Comparison of ENCODE assay signal across 8 cellular contexts in the genomic region with DNA sequence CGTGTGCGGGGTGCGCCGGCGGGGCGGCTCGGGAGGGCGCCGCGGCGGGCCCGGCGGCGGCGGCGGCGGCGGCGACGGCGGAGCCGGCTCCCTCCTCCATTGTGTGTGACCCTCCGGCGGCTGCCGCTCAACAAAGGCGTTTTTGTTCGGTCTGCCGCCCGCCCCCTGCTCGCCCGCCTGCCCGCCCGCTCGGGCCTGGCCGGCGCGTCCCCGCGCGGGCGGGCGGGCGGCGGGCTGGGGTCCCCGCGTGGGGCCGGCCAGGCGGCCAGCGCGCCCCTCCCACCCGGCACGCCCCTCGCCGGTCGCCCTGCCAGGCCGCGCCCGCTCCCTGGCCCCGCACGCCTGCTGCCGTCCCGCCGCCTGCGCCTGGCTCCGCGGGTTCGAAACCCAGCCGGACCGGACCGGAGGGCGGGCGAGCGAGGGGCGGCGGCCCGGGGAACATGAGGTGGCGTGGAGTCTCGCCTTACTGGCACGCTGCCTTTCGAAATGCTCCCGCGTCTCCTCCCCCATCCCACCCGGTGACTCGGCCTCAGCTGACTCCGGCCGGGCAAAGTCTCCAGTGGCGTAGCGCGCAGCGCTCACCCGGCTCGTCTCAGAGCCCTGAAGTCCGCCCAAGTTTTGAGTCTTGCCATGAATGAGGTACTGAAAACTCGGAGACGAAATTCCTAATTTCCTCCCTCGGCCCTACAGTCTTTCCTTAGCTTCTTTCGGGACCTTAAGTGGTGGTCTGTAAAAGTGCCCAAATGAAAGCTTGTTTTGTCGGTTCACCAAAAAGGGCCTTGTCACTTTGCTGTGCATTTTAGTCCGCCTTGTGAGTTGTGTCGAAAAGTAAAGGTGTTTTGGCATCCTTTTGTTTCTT. TPM values are rescaled to one million over a fixed set of nuclear protein-coding genes. Genes with fewer than 3 reads are reported as not detected.
DNase-seq lines count a peak whose midpoint lies in the region; ATAC-seq, FAIRE-seq and TF ChIP-seq lines count a peak whose summit lies in the region.

No MANE protein-coding gene starts in this region.

- TF ChIP-seq CTCF in D721Med (IDR thresholded peaks at IDR 0.05; ENCODE audit: insufficient read depth, missing control alignments) (no peak), SK-N-SH (IDR thresholded peaks at IDR 0.05) (no peak), parathyroid adenoma (IDR thresholded peaks at IDR 0.05) (no peak), tibial artery (IDR thresholded peaks at IDR 0.05) (no peak)

- intact Hi-C loops in Right ventricle myocardium superior (cut with DNase I): loop anchor here (5.0 kb wide), 1 partner anchor 47 kb away; the partner anchor contains the start of gene LEO1
- intact Hi-C loops in tibial artery (cut with DNase I; ENCODE audit: low total_unique reads): no loop called here

- DNase-seq in D721Med (ENCODE audit: insufficient read length, low spot score) (peak; percentile 58), HPDE6-E6E7 (ENCODE audit: extremely low spot score) (peak; percentile 76), SK-N-SH (peak; percentile 96), Right ventricle myocardium superior (peak; percentile 90), tibial artery (peak; percentile 87 to 95)
- peak; percentile 73 for DNase-seq in activated naive CD8-positive, alpha-beta T cell treated with anti-CD3 and anti-CD28 coated beads for 36 hours

- H3K79me2 ChIP-seq in SK-N-SH (ENCODE audit: insufficient read depth): peaks cover 50% of the 10 kb centered on the region
- peaks cover 5% of the 10 kb centered on the region for H3K79me2 ChIP-seq in parathyroid adenoma

- H4K20me1 ChIP-seq in SK-N-SH (ENCODE audit: insufficient read depth): peaks cover 30% of the 10 kb centered on the region

- FAIRE-seq in D721Med (lab: Jason Lieb, UNC): no peak

- H3K9ac ChIP-seq in SK-N-SH: peak overlapping the region; percentile 93
- peak overlapping the region; percentile 67 for H3K9ac ChIP-seq in parathyroid adenoma

- peak overlapping the region; percentile 94 for H3K4me3 Mint-ChIP-seq in activated naive CD8-positive, alpha-beta T cell treated with anti-CD3 and anti-CD28 coated beads for 36 hours

- H3K9me3 ChIP-seq in SK-N-SH: no peaks in the 10 kb centered on the region
- no peaks in the 10 kb centered on the region for H3K9me3 ChIP-seq in parathyroid adenoma (ENCODE audit: control insufficient read depth, low read length)
- no peaks in the 10 kb centered on the region for H3K9me3 ChIP-seq in tibial artery

- POLR2A ChIA-PET in SK-N-SH (lab: Yijun Ruan, JAX): interaction anchor here (0.6 to 1.2 kb wide), 4 partner anchors 9 to 160 kb away, joined by 3 to 5 read pairs (median 4); no protein-coding TSS in a partner anchor

- H3K27ac ChIP-seq in SK-N-SH (ENCODE audit: low read depth in 2 of 2, low read length in 1 of 2): peak overlapping the region; percentile 90 to 97
- H3K27ac ChIP-seq in parathyroid adenoma: peak overlapping the region; percentile 88
- H3K27ac ChIP-seq in tibial artery: peak overlapping the region; percentile 87 to 97

- peaks cover 10 to 11% of the 10 kb centered on the region in 2 experiments; a peak in 3 of 4 replicates for H3K4me1 ChIP-seq in SK-N-SH (ENCODE audit: control insufficient read depth in 1 of 2, insufficient read depth in 2 of 2, low read depth in 1 of 2, low read length in 1 of 2)
- peaks cover 8% of the 10 kb centered on the region for H3K4me1 ChIP-seq in parathyroid adenoma
- H3K4me1 ChIP-seq in tibial artery: peaks cover 0 to 35% (median 15%) of the 10 kb centered on the region in 4 donors

- H3K36me3 ChIP-seq in SK-N-SH (replicated peaks in 1 of 2; ENCODE audit: control insufficient read depth in 1 of 2, insufficient read depth in 2 of 2, low read length in 1 of 2) (no peaks in the 10 kb centered on the region), parathyroid adenoma (ENCODE audit: control insufficient read depth, insufficient read depth, low read length) (no peaks in the 10 kb centered on the region), tibial artery (no peaks in the 10 kb centered on the region)

- H3K27me3 Mint-ChIP-seq in activated naive CD8-positive, alpha-beta T cell treated with anti-CD3 and anti-CD28 coated beads for 36 hours: peaks cover 4% of the 10 kb centered on the region

- H2AFZ ChIP-seq in SK-N-SH (ENCODE audit: low read depth) (no peak overlapping the region), parathyroid adenoma (peak overlapping the region; percentile 85)

- H3K27me3 ChIP-seq in SK-N-SH (ENCODE audit: insufficient read depth) (no peaks in the 10 kb centered on the region), parathyroid adenoma (ENCODE audit: control insufficient read depth, insufficient read depth, low read length) (no peaks in the 10 kb centered on the region), tibial artery (no peaks in the 10 kb centered on the region)

- H3K4me2 ChIP-seq in SK-N-SH (peak overlapping the region; percentile 74), parathyroid adenoma (ENCODE audit: low read length) (peak overlapping the region; percentile 76)

- H3K9me3 Mint-ChIP-seq in activated naive CD8-positive, alpha-beta T cell treated with anti-CD3 and anti-CD28 coated beads for 36 hours: no peaks in the 10 kb centered on the region

- TF ChIP-seq EP300 in SK-N-SH (IDR thresholded peaks at IDR 0.05; ENCODE audit: borderline replicate concordance in 1 of 2, low read depth in 1 of 2, low read length in 1 of 2): no peak

- WGBS in SK-N-SH (ENCODE audit: low lambda C conversion rate): 2% methylated on average over 21 of the region's 100 CpGs

- no peak for TF ChIP-seq RAD21 in SK-N-SH (IDR thresholded peaks at IDR 0.05; ENCODE audit: low read length)

- peaks cover 33% of the 10 kb centered on the region for H3K4me1 Mint-ChIP-seq in activated naive CD8-positive, alpha-beta T cell treated with anti-CD3 and anti-CD28 coated beads for 36 hours

- CTCF ChIA-PET in SK-N-SH (lab: Yijun Ruan, JAX): interaction anchor here (0.6 to 3.0 kb wide), 9 partner anchors 13 to 189 kb away, joined by 3 to 14 read pairs (median 3); no protein-coding TSS in a partner anchor

- H3F3A ChIP-seq in SK-N-SH (replicated peaks; ENCODE audit: insufficient read depth): peaks cover 20% of the 10 kb centered on the region

- ATAC-seq in GM19468 (IDR thresholded peaks at IDR 0.05; ENCODE audit: extremely low read depth, unreplicated experiment): peak; percentile 17
- peak; percentile 77 for ATAC-seq in Right ventricle myocardium superior (ENCODE audit: poor library complexity)

- peaks cover 9% of the 10 kb centered on the region for H3K36me3 Mint-ChIP-seq in activated naive CD8-positive, alpha-beta T cell treated with anti-CD3 and anti-CD28 coated beads for 36 hours

- peak overlapping the region; percentile 99 for H3K27ac Mint-ChIP-seq in activated naive CD8-positive, alpha-beta T cell treated with anti-CD3 and anti-CD28 coated beads for 36 hours

- H3K4me3 ChIP-seq in SK-N-SH (ENCODE audit: low read depth in 2 of 2, low read length in 1 of 2) (peak overlapping the region; percentile 70 to 84), parathyroid adenoma (ENCODE audit: low read depth, low read length) (peak overlapping the region; percentile 72), tibial artery (peak overlapping the region; percentile 54 to 70)

- H3K9me2 ChIP-seq in SK-N-SH: no peaks in the 10 kb centered on the region

TF ChIP-seq in SK-N-SH, 30 proteins besides CTCF, POLR2A, EP300 and RAD21 (continues in another document):
- no peak for TF ChIP-seq GATA2 (CRISPR knock-in tag; IDR thresholded peaks at IDR 0.05)
- peak; percentile 76 for TF ChIP-seq MAX (IDR thresholded peaks at IDR 0.05; ENCODE audit: low read depth)
- TF ChIP-seq TCF12 (IDR thresholded peaks at IDR 0.05): peak; percentile 27; the same call in 1 of the 2 replicates
- peak; percentile 46; the same call in 1 of the 2 replicates for TF ChIP-seq NFIC (IDR thresholded peaks at IDR 0.05; ENCODE audit: borderline replicate concordance)
- TF ChIP-seq, protein P1, sequence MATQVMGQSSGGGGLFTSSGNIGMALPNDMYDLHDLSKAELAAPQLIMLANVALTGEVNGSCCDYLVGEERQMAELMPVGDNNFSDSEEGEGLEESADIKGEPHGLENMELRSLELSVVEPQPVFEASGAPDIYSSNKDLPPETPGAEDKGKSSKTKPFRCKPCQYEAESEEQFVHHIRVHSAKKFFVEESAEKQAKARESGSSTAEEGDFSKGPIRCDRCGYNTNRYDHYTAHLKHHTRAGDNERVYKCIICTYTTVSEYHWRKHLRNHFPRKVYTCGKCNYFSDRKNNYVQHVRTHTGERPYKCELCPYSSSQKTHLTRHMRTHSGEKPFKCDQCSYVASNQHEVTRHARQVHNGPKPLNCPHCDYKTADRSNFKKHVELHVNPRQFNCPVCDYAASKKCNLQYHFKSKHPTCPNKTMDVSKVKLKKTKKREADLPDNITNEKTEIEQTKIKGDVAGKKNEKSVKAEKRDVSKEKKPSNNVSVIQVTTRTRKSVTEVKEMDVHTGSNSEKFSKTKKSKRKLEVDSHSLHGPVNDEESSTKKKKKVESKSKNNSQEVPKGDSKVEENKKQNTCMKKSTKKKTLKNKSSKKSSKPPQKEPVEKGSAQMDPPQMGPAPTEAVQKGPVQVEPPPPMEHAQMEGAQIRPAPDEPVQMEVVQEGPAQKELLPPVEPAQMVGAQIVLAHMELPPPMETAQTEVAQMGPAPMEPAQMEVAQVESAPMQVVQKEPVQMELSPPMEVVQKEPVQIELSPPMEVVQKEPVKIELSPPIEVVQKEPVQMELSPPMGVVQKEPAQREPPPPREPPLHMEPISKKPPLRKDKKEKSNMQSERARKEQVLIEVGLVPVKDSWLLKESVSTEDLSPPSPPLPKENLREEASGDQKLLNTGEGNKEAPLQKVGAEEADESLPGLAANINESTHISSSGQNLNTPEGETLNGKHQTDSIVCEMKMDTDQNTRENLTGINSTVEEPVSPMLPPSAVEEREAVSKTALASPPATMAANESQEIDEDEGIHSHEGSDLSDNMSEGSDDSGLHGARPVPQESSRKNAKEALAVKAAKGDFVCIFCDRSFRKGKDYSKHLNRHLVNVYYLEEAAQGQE (IDR thresholded peaks at IDR 0.05; ENCODE audit: low read depth, low read length): peak; percentile 29; the same call in 1 of the 2 replicates
- peak; percentile 80; the same call in 1 of the 2 replicates for TF ChIP-seq SIN3A (IDR thresholded peaks at IDR 0.05; ENCODE audit: borderline replicate concordance, low read depth, low read length)

RNA-seq across cellular contexts. Expression of gene MAPK6, which starts 0.6 kb away (rescaled TPM):
- polyA plus RNA-seq in SK-N-SH (2012; rRNA removed): 16.9 and 23.0 TPM in 2 replicates
- polyA plus RNA-seq in SK-N-SH (2012; cell fraction: cytosol; rRNA removed): 29.8 and 32.6 TPM in 2 replicates
- 7.9 and 16.8 TPM in 2 replicates for polyA plus RNA-seq in SK-N-SH (2012; cell fraction: nucleus; rRNA removed)
- total RNA-seq in activated naive CD8-positive, alpha-beta T cell treated with anti-CD3 and anti-CD28 coated beads for 36 hours: 10 to 100 TPM; 52.6 to 53.5 TPM
- total RNA-seq in Right ventricle myocardium superior: 17.6 TPM

RNA-seq across cellular contexts. Expression of gene LEO1, which starts 48.0 kb away (rescaled TPM):
- polyA plus RNA-seq in SK-N-SH (2012; rRNA removed): 6.7 and 7.0 TPM in 2 replicates
- polyA plus RNA-seq in SK-N-SH (2012; cell fraction: cytosol; rRNA removed): 11.1 and 20.0 TPM in 2 replicates
- polyA plus RNA-seq in SK-N-SH (2012; cell fraction: nucleus; rRNA removed): 4.6 and 7.8 TPM in 2 replicates
- total RNA-seq in activated naive CD8-positive, alpha-beta T cell treated with anti-CD3 and anti-CD28 coated beads for 36 hours: 10 to 100 TPM; 31.8 to 32.2 TPM
- 7.8 TPM for total RNA-seq in Right ventricle myocardium superior

Comparison
In these comparisons a context has a peak if more than half of its experiments do, and no peak if none do; other contexts are left out.
1. Peak in every context shown above with its lines: DNase-seq, ATAC-seq, H3K4me3 ChIP-seq and H3K27ac ChIP-seq.